10 cellular contexts compared by ENCODE assay signal in the genomic region with DNA sequence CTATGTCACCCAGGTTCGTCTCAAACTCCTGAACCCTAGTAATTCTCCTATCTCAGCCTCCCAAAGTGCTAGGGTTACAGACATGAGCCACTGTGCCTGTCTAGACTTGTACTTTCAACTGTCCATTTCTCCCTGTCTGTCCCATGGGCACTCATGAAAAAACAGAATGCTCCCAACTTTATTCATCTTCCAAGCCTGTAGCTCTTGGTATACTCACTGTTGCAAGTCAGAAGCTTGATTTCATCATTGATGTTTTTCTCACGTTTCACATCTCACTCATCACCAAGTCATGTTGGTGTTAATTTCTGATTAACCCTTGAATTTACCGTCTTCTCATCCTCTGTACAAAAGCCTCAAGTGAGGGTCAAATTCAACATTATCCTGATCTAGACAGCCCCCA. TPM values are rescaled to one million over a fixed set of nuclear protein-coding genes. Genes with fewer than 3 reads are reported as not detected.
DNase-seq lines count a peak whose midpoint lies in the region; ATAC-seq, FAIRE-seq and TF ChIP-seq lines count a peak whose summit lies in the region.
"Had no signal": no experiment of that assay in that cellular context is flagged by ENCODE, and none has a peak within 500 bp of the region (broad histone marks: within the 10 kb centered on the region; RNA-seq: fewer than 3 reads in every experiment).

No MANE protein-coding gene starts in this region.

- DNase-seq in activated T-cell treated with anti-CD3 and anti-CD28 coated beads, Interleukin-2, amount 50 U/mL, for 72 hours, result no peak
- no peak for DNase-seq in activated T-cell treated with anti-CD3 and anti-CD28 coated beads, Interleukin-2, amount 50 U/mL, for 1 hour
- no peak for DNase-seq in WTC11 (ENCODE audit: low spot score)
- DNase-seq in keratinocyte (ENCODE audit: low read depth, low spot score), result no peak
- DNase-seq in T1000 (lab: John Stamatoyannopoulos, UW), result no peak
- DNase-seq: naive thymus-derived CD4-positive, alpha-beta T cell; NCI-H446 treated with DMSO at 0.1 percent for 48 hours had no signal

- dilution Hi-C loops in keratinocyte (cut with MboI; ENCODE audit: extremely low pct_ligation_motif_present, low sequenced_read_pairs), result no loop called here

- H3K79me2 ChIP-seq in keratinocyte (ENCODE audit: control insufficient read depth, insufficient read depth, low read length), result peaks cover 15% of the 10 kb centered on the region

- no peak for FAIRE-seq in keratinocyte (lab: Jason Lieb, UNC)

- H3K27ac Mint-ChIP-seq in activated T-cell treated with anti-CD3 and anti-CD28 coated beads, Interleukin-2, amount 50 U/mL, for 72 hours, result peak overlapping the region; percentile 97
- peak overlapping the region; percentile 31 for H3K27ac Mint-ChIP-seq in WTC11

- CTCF ChIA-PET in WTC11 (lab: Charles Lee), result no interaction called here

- POLR2A ChIA-PET in WTC11 (lab: Charles Lee), result no interaction called here

- H3K4me2 ChIP-seq in keratinocyte (ENCODE audit: control insufficient read depth, extremely low read depth, insufficient read depth, low read depth, low read length), result no peak overlapping the region

- H2AFZ ChIP-seq in keratinocyte (ENCODE audit: control insufficient read depth, low read length), result no peak overlapping the region

- no peaks in the 10 kb centered on the region for H3K27me3 ChIP-seq in keratinocyte (ENCODE audit: control insufficient read depth, extremely low read depth, insufficient read depth, low read length)
- H3K27me3 ChIP-seq: SJSA1, tibial nerve had no signal

- peaks cover 7 to 42% of the 10 kb centered on the region in 2 donors for H3K36me3 Mint-ChIP-seq in activated T-cell treated with anti-CD3 and anti-CD28 coated beads, Interleukin-2, amount 50 U/mL, for 72 hours (ENCODE audit: insufficient read depth in 2 of 2)
- H3K36me3 Mint-ChIP-seq in WTC11, result peaks cover 68% of the 10 kb centered on the region

- H3K4me3 ChIP-seq in keratinocyte (ENCODE audit: control insufficient read depth in 2 of 3, extremely low read depth in 1 of 3, insufficient read depth in 2 of 3, low read depth in 1 of 3, low read length in 3 of 3), result no peak overlapping the region
- H3K4me3 ChIP-seq: SJSA1, tibial nerve had no signal

- no peaks in the 10 kb centered on the region for H3K9me3 Mint-ChIP-seq in activated T-cell treated with anti-CD3 and anti-CD28 coated beads, Interleukin-2, amount 50 U/mL, for 72 hours
- H3K9me3 Mint-ChIP-seq in WTC11, result no peaks in the 10 kb centered on the region
- H3K9me3 Mint-ChIP-seq: naive thymus-derived CD4-positive, alpha-beta T cell had no signal

- no peak overlapping the region for H3K9ac ChIP-seq in keratinocyte (ENCODE audit: control insufficient read depth, extremely low read depth, insufficient read depth, low read length)

- peaks cover 34% of the 10 kb centered on the region for H3K4me1 Mint-ChIP-seq in activated T-cell treated with anti-CD3 and anti-CD28 coated beads, Interleukin-2, amount 50 U/mL, for 72 hours (ENCODE audit: low read depth)
- peaks cover 5% of the 10 kb centered on the region; the same call in 1 of the 2 replicates for H3K4me1 Mint-ChIP-seq in WTC11

- H3K4me3 Mint-ChIP-seq in activated T-cell treated with anti-CD3 and anti-CD28 coated beads, Interleukin-2, amount 50 U/mL, for 72 hours, result no peak overlapping the region
- H3K4me3 Mint-ChIP-seq in WTC11, result no peak overlapping the region
- H3K4me3 Mint-ChIP-seq: naive thymus-derived CD4-positive, alpha-beta T cell had no signal

- no peaks in the 10 kb centered on the region for H3K9me3 ChIP-seq in keratinocyte (ENCODE audit: control insufficient read depth, low read depth, low read length)
- H3K9me3 ChIP-seq: SJSA1, tibial nerve had no signal

- H3K36me3 ChIP-seq in keratinocyte (ENCODE audit: control insufficient read depth in 2 of 2, extremely low read depth in 1 of 2, insufficient read depth in 2 of 2, low read length in 2 of 2), result peaks cover 11 to 17% of the 10 kb centered on the region in 2 experiments

- H3K9me1 ChIP-seq in keratinocyte (ENCODE audit: control insufficient read depth, extremely low read depth, insufficient read depth, low read length), result no peaks in the 10 kb centered on the region

- no peaks in the 10 kb centered on the region for H4K20me1 ChIP-seq in keratinocyte (ENCODE audit: control insufficient read depth, extremely low read depth, insufficient read depth, low read length)

- H3K4me1 ChIP-seq in keratinocyte (ENCODE audit: control insufficient read depth, extremely low read depth, insufficient read depth, low read length), result peaks cover 6% of the 10 kb centered on the region

- peak in 1 of 2 donors; percentile 47 for ATAC-seq in activated T-cell treated with anti-CD3 and anti-CD28 coated beads, Interleukin-2, amount 50 U/mL, for 72 hours (replicated peaks in 1 of 2)
- no peak for ATAC-seq in WTC11
- no peak for ATAC-seq in GM21528 (IDR thresholded peaks at IDR 0.05; ENCODE audit: low FRiP score, unreplicated experiment)
- ATAC-seq: naive thymus-derived CD4-positive, alpha-beta T cell had no signal

- peak overlapping the region; percentile 55 for H3K27ac ChIP-seq in keratinocyte (ENCODE audit: control insufficient read depth, insufficient read depth, low read length)
- H3K27ac ChIP-seq: SJSA1, tibial nerve had no signal

- no peak for TF ChIP-seq CTCF in WTC11 (IDR thresholded peaks at IDR 0.05)
- TF ChIP-seq CTCF in keratinocyte (optimal IDR thresholded peaks at IDR 0.05 in 1 of 3, IDR thresholded peaks at IDR 0.05 in 1 of 3, conservative IDR thresholded peaks at IDR 0.05 in 1 of 3; ENCODE audit: extremely low read depth in 1 of 3, insufficient read depth in 2 of 3, low read length in 3 of 3), result no peak

- H3K27me3 Mint-ChIP-seq in activated T-cell treated with anti-CD3 and anti-CD28 coated beads, Interleukin-2, amount 50 U/mL, for 72 hours (ENCODE audit: low read depth), result no peaks in the 10 kb centered on the region
- no peaks in the 10 kb centered on the region for H3K27me3 Mint-ChIP-seq in WTC11 (ENCODE audit: low read depth)
- H3K27me3 Mint-ChIP-seq: naive thymus-derived CD4-positive, alpha-beta T cell had no signal

TF ChIP-seq in WTC11, 78 proteins besides CTCF, POLR2A, EP300 and RAD21:
- TF ChIP-seq ZNF263 (CRISPR knock-in tag; IDR thresholded peaks at IDR 0.05; ENCODE audit: low read depth) (no peak), GABPB1 (CRISPR knock-in tag; IDR thresholded peaks at IDR 0.05) (peak; percentile 42; the same call in 1 of the 2 replicates), ATF1 (CRISPR knock-in tag; IDR thresholded peaks at IDR 0.05) (no peak), GTF2I (CRISPR knock-in tag; conservative IDR thresholded peaks at IDR 0.05) (no peak), SOX15 (CRISPR knock-in tag; IDR thresholded peaks at IDR 0.05) (no peak)

RNA-seq across cellular contexts. Expression of a gene that starts 7.3 kb away (rescaled TPM):
- total RNA-seq in activated T-cell treated with anti-CD3 and anti-CD28 coated beads, Interleukin-2, amount 50 U/mL, for 72 hours, result 100 to 1,000 TPM; 187 to 200 TPM
- 113 to 138 TPM (median 116 TPM) in 3 replicates for total RNA-seq in WTC11 (2021)
- 83.6 to 195 TPM (median 126 TPM) in 3 replicates for polyA plus RNA-seq in keratinocyte
- polyA plus RNA-seq in keratinocyte (2011; ENCODE audit: low read depth), result 123 TPM
- polyA plus RNA-seq in keratinocyte (2011; cell fraction: cytosol; rRNA removed), result 90.1 and 142 TPM in 2 replicates
- 78.3 and 91.3 TPM in 2 replicates for polyA plus RNA-seq in keratinocyte (2011; cell fraction: nucleus; rRNA removed)
- 81.7 and 135 TPM in 2 replicates for polyA plus RNA-seq in keratinocyte (2012; ENCODE audit: low replicate concordance)
- 36.7 to 314 TPM (median 119 TPM) in 3 replicates for polyA minus RNA-seq in keratinocyte
- polyA minus RNA-seq in keratinocyte (2011; cell fraction: cytosol; rRNA and poly(A)+ RNA removed), result 218 TPM
- polyA minus RNA-seq in keratinocyte (2011; cell fraction: nucleus; rRNA and poly(A)+ RNA removed), result 36.8 and 68.7 TPM in 2 replicates

RNA-seq across cellular contexts. Expression of a gene that starts 24.0 kb away (rescaled TPM):
- total RNA-seq in activated T-cell treated with anti-CD3 and anti-CD28 coated beads, Interleukin-2, amount 50 U/mL, for 72 hours, result 100 to 1,000 TPM; 174 to 190 TPM
- 412 to 435 TPM (median 421 TPM) in 3 replicates for total RNA-seq in WTC11 (2021)
- polyA plus RNA-seq in keratinocyte, result 97.6 to 194 TPM (median 131 TPM) in 3 replicates
- 38.4 TPM for polyA plus RNA-seq in keratinocyte (2011; ENCODE audit: low read depth)
- polyA plus RNA-seq in keratinocyte (2011; cell fraction: cytosol; rRNA removed), result 76.1 and 142 TPM in 2 replicates
- polyA plus RNA-seq in keratinocyte (2011; cell fraction: nucleus; rRNA removed), result 80.1 and 98.8 TPM in 2 replicates
- polyA plus RNA-seq in keratinocyte (2012; ENCODE audit: low replicate concordance), result 60.4 and 120 TPM in 2 replicates
- polyA minus RNA-seq in keratinocyte, result 41.3 to 94.1 TPM (median 46.2 TPM) in 3 replicates
- 28.6 TPM for polyA minus RNA-seq in keratinocyte (2011; cell fraction: cytosol; rRNA and poly(A)+ RNA removed)
- polyA minus RNA-seq in keratinocyte (2011; cell fraction: nucleus; rRNA and poly(A)+ RNA removed), result 18.7 and 31.0 TPM in 2 replicates

RNA-seq across cellular contexts. Expression of a gene that starts 24.7 kb away (rescaled TPM):
- 10 to 100 TPM; 25.6 to 32.7 TPM for total RNA-seq in activated T-cell treated with anti-CD3 and anti-CD28 coated beads, Interleukin-2, amount 50 U/mL, for 72 hours
- 83.4 to 91.0 TPM (median 89.0 TPM) in 3 replicates for total RNA-seq in WTC11 (2021)
- polyA plus RNA-seq in keratinocyte, result 13.5 to 24.9 TPM (median 15.7 TPM) in 3 replicates
- polyA plus RNA-seq in keratinocyte (2011; ENCODE audit: low read depth), result 5.9 TPM
- 7.0 and 14.1 TPM in 2 replicates for polyA plus RNA-seq in keratinocyte (2011; cell fraction: cytosol; rRNA removed)
- polyA plus RNA-seq in keratinocyte (2011; cell fraction: nucleus; rRNA removed), result 11.8 and 14.1 TPM in 2 replicates
- 11.3 and 19.0 TPM in 2 replicates for polyA plus RNA-seq in keratinocyte (2012; ENCODE audit: low replicate concordance)
- polyA minus RNA-seq in keratinocyte, result 4.2 to 17.1 TPM (median 6.2 TPM) in 3 replicates
- 7.3 TPM for polyA minus RNA-seq in keratinocyte (2011; cell fraction: cytosol; rRNA and poly(A)+ RNA removed)
- polyA minus RNA-seq in keratinocyte (2011; cell fraction: nucleus; rRNA and poly(A)+ RNA removed), result 6.1 and 13.7 TPM in 2 replicates

RNA-seq across cellular contexts. Expression of a gene that starts 45.5 kb away (rescaled TPM):
- total RNA-seq in activated T-cell treated with anti-CD3 and anti-CD28 coated beads, Interleukin-2, amount 50 U/mL, for 72 hours, result under 1 TPM; 0.29 to 0.35 TPM
- total RNA-seq in WTC11 (2021), result 0.27 to 0.48 TPM (median 0.30 TPM) in 3 replicates
- 0.26 to 0.47 TPM (median 0.39 TPM) in 3 replicates for polyA plus RNA-seq in keratinocyte
- not detected for polyA plus RNA-seq in keratinocyte (2011; ENCODE audit: low read depth)
- 0.25 and 0.28 TPM in 2 replicates for polyA plus RNA-seq in keratinocyte (2011; cell fraction: cytosol; rRNA removed)
- polyA plus RNA-seq in keratinocyte (2011; cell fraction: nucleus; rRNA removed), result 0.28 and 0.40 TPM in 2 replicates
- polyA plus RNA-seq in keratinocyte (2012; ENCODE audit: low replicate concordance), result 0.24 and 0.30 TPM in 2 replicates
- 0.36 TPM in 1 of 3 replicates, not detected in the others for polyA minus RNA-seq in keratinocyte
- polyA minus RNA-seq in keratinocyte (2011; cell fraction: cytosol; rRNA and poly(A)+ RNA removed), result not detected
- polyA minus RNA-seq in keratinocyte (2011; cell fraction: nucleus; rRNA and poly(A)+ RNA removed), result not detected in 2 replicates
- polyA plus RNA-seq: naive thymus-derived CD4-positive, alpha-beta T cell had no signal
